8 cellular contexts compared by ENCODE assay signal in the genomic region with DNA sequence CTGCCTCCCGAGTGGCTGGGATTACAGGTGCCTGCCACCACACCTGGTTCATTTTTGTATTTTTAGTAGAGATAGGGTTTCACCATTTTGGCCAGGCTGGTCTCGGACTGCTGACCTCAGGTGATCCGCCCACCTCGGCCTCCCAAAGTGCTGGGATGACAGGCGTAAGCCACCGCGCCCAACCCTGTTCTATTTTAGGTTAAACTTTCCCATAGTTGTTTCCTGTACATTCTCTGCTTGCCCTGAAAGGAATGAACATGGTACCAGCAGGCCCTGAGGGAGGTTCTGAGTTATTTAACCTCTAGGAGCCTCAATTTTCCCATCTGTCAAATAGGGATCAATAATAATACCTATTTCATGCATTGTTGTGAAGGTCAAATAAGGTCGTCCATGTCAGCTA. TPM values are rescaled to one million over a fixed set of nuclear protein-coding genes. Genes with fewer than 3 reads are reported as not detected.
"Had no signal": no experiment of that assay in that cellular context is flagged by ENCODE, and none has a peak within 500 bp of the region (broad histone marks: within the 10 kb centered on the region; RNA-seq: fewer than 3 reads in every experiment).

No MANE protein-coding gene starts in this region.

- DNase-seq: IMR-90, KBM-7, KG1 had no signal

- ATAC-seq: HepG2, K562 had no signal

- H3K27ac ChIP-seq: HL-60 had no signal

- H3K4me3 ChIP-seq: K562 had no signal

RNA-seq across cellular contexts. Expression of a gene that starts 11.0 kb away (rescaled TPM):
- total RNA-seq: HT-29, IMR-90, K562 had no signal
- polyA plus RNA-seq: IgD-negative memory B cell, IMR-90, K562 had no signal
